ENCODE assay signal across 21 cellular contexts in the genomic region with DNA sequence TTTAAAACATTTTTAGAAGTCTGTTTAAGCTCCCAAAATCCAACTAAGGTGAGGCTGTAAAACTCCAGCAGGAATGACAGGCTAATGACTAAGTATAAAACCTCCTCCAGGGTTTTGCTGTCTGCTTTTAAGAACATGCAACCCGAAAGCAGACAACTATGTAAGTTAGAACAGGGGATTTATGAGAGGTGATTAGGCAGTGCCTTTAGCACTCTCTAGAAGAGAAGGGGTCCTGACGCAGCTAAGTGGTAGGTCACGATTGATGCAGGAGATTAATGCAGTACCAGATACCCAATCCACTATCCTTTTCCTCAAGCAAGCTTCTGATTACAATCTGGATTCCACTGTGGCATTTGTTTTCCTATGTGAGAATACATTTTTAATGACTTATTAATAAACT. TPM values are rescaled to one million over a fixed set of nuclear protein-coding genes. Genes with fewer than 3 reads are reported as not detected.
DNase-seq lines count a peak whose midpoint lies in the region; ATAC-seq and TF ChIP-seq lines count a peak whose summit lies in the region.
"Had no signal": no experiment of that assay in that cellular context is flagged by ENCODE, and none has a peak within 500 bp of the region (broad histone marks: within the 10 kb centered on the region; RNA-seq: fewer than 3 reads in every experiment).

No MANE protein-coding gene starts in this region.

- H3K4me3 Mint-ChIP-seq in MCF 10A (ENCODE audit: unreplicated experiment), result no peak overlapping the region
- H3K4me3 Mint-ChIP-seq: CD4-positive, alpha-beta memory T cell had no signal

- POLR2A ChIA-PET in MCF 10A (lab: Yijun Ruan, JAX), result interaction anchor here (0.7 to 5.7 kb wide), 4 partner anchors 9 to 25 kb away, joined by 5 to 58 read pairs (median 6); a partner anchor contains a TSS

- ATAC-seq in right cardiac atrium, result no peak
- ATAC-seq in left ventricle myocardium superior, result no peak
- no peak for ATAC-seq in psoas muscle
- ATAC-seq: HCT116 had no signal

- TF ChIP-seq CTCF in fibroblast of villous mesenchyme (IDR thresholded peaks at IDR 0.05; ENCODE audit: insufficient read depth, low read depth, low read length), result no peak
- TF ChIP-seq CTCF in psoas muscle (IDR thresholded peaks at IDR 0.05), result no peak
- TF ChIP-seq CTCF in MCF 10A (IDR thresholded peaks at IDR 0.05; ENCODE audit: unreplicated experiment), result no peak

- H3K36me3 ChIP-seq in psoas muscle (ENCODE audit: insufficient read depth in 1 of 2, low read depth in 1 of 2), result no peaks in the 10 kb centered on the region
- H3K36me3 ChIP-seq: SJSA1 had no signal

- DNase-seq in right cardiac atrium (no peak), left ventricle myocardium superior (no peak), fibroblast of villous mesenchyme (ENCODE audit: low read depth) (peak; percentile 54), psoas muscle (no peak), NCI-H524 treated with DMSO at 0.1 percent for 48 hours (lab: John Stamatoyannopoulos, UW) (no peak), MCF 10A (ENCODE audit: unreplicated experiment) (no peak), occipital lobe (lab: John Stamatoyannopoulos, UW) (no peak)
- DNase-seq: Calu3; CD4-positive, alpha-beta memory T cell; GF-D8; GOT3; NCI-H1105; NCI-H1694 treated with DMSO at 0.1 percent for 48 hours; NCI-H2107; NCI-H510A; NCI-H774; PC-9 had no signal

- H3K27ac Mint-ChIP-seq in MCF 10A (ENCODE audit: low read depth, unreplicated experiment), result no peak overlapping the region
- H3K27ac Mint-ChIP-seq: CD4-positive, alpha-beta memory T cell had no signal

- H3K9me3 ChIP-seq in right cardiac atrium (ENCODE audit: control insufficient read depth, low read length) (no peaks in the 10 kb centered on the region), psoas muscle (no peaks in the 10 kb centered on the region)
- H3K9me3 ChIP-seq: SJSA1 had no signal

- H3K27me3 ChIP-seq in right cardiac atrium (ENCODE audit: control insufficient read depth, insufficient read depth) (no peaks in the 10 kb centered on the region), psoas muscle (ENCODE audit: insufficient read depth in 3 of 3, low read length in 2 of 3) (no peaks in the 10 kb centered on the region)
- H3K27me3 ChIP-seq: BLaER1, SJSA1 had no signal

- H3K36me3 Mint-ChIP-seq in MCF 10A (ENCODE audit: insufficient read depth, unreplicated experiment), result no peaks in the 10 kb centered on the region
- H3K36me3 Mint-ChIP-seq: CD4-positive, alpha-beta memory T cell had no signal

- peaks cover 6% of the 10 kb centered on the region for H3K4me1 Mint-ChIP-seq in MCF 10A (ENCODE audit: insufficient read depth, unreplicated experiment)
- H3K4me1 Mint-ChIP-seq: CD4-positive, alpha-beta memory T cell had no signal

- 65% methylated on average over 3 of the region's 3 CpGs for WGBS in right cardiac atrium
- 37 to 77% (median 41%) methylated on average over 3 of the region's 3 CpGs for WGBS in psoas muscle, 3 donors

- CTCF ChIA-PET in MCF 10A (lab: Yijun Ruan, JAX), result interaction anchor here (0.6 to 1.5 kb wide), 5 partner anchors 23 to 840 kb away, joined by 3 to 4 read pairs (median 3); a partner anchor contains a TSS

- no peaks in the 10 kb centered on the region for H3K9me3 Mint-ChIP-seq in MCF 10A (ENCODE audit: unreplicated experiment)

- intact Hi-C loops in right cardiac atrium (cut with DNase I) (no loop called here), left ventricle myocardium superior (cut with micrococcal nuclease) (no loop called here), psoas muscle (cut with DNase I) (no loop called here), MCF 10A (cut with micrococcal nuclease) (no loop called here)

- H3K4me3 ChIP-seq in right cardiac atrium (ENCODE audit: low read length) (no peak overlapping the region), fibroblast of villous mesenchyme (ENCODE audit: low read depth, low read length) (no peak overlapping the region), psoas muscle (no peak overlapping the region)
- H3K4me3 ChIP-seq: BLaER1, PC-9, SJSA1 had no signal

- H3K27ac ChIP-seq in right cardiac atrium (ENCODE audit: low read length), result peak overlapping the region; percentile 45
- H3K27ac ChIP-seq in psoas muscle, result peak overlapping the region; percentile 77
- H3K27ac ChIP-seq: BLaER1, PC-9, RWPE1, SJSA1 had no signal

- H3K27me3 Mint-ChIP-seq in MCF 10A (ENCODE audit: insufficient read depth, unreplicated experiment), result no peaks in the 10 kb centered on the region

- H3K4me1 ChIP-seq in right cardiac atrium (ENCODE audit: control insufficient read depth, insufficient read depth, low read length) (no peaks in the 10 kb centered on the region), psoas muscle (peaks cover 34% of the 10 kb centered on the region)
- H3K4me1 ChIP-seq: BLaER1 had no signal

- no TSS peak for BruUV-seq in MCF 10A (replicated peaks; lab: Mats Ljungman, UMichigan)

RNA-seq across cellular contexts. Expression of a gene that starts 25.9 kb away (rescaled TPM):
- total RNA-seq in right cardiac atrium (10 to 100 TPM; 30.7 to 57.6 (median 46.8) TPM), left ventricle myocardium superior (59.5 TPM), fibroblast of villous mesenchyme (12.6 and 15.5 TPM in 2 replicates), psoas muscle (10 to 100 TPM; 32.7 to 52.4 (median 36.2) TPM), MCF 10A (2022) (17.2 and 17.3 TPM in 2 replicates), occipital lobe (174 TPM)
- polyA plus RNA-seq in right cardiac atrium (10.0 TPM), psoas muscle (10 to 100 TPM in 2 of 3 donors, 1 to 10 TPM in 1; 3.2 to 36.5 (median 11.1) TPM)
